ENCODE assay signal across 20 cellular contexts in the genomic region with DNA sequence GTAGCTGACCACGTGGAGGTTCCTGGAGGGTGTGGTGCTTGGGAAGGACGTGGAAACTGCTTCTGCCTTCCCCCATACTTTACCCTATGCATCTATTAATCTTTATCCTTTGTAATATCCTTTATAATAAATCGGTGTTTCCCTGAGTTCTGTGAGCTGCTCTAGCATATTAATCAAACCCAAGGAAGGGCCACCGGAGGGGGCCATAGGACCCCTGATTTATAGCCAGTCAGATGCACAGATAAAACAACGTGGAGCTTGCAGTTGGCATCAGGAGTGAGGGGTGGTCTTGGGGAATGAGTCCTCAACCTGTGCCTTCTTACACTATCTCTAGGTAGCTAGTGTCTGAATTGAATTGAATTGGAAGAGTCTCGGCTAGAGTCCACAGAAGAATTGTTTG. TPM values are rescaled to one million over a fixed set of nuclear protein-coding genes. Genes with fewer than 3 reads are reported as not detected.
DNase-seq lines count a peak whose midpoint lies in the region; ATAC-seq, FAIRE-seq and TF ChIP-seq lines count a peak whose summit lies in the region.
"Had no signal": no experiment of that assay in that cellular context is flagged by ENCODE, and none has a peak within 500 bp of the region (broad histone marks: within the 10 kb centered on the region; RNA-seq: fewer than 3 reads in every experiment).

No MANE protein-coding gene starts in this region.

- no peaks in the 10 kb centered on the region for H3K9me3 Mint-ChIP-seq in astrocyte (ENCODE audit: unreplicated experiment)
- no peaks in the 10 kb centered on the region for H3K9me3 Mint-ChIP-seq in activated naive CD4-positive, alpha-beta T cell treated with anti-CD3 and anti-CD28 coated beads, Interleukin-2, amount 50 U/mL, for 72 hours
- H3K9me3 Mint-ChIP-seq in activated CD4-positive, alpha-beta memory T cell treated with anti-CD3 and anti-CD28 coated beads for 36 hours = no peaks in the 10 kb centered on the region
- H3K9me3 Mint-ChIP-seq: CD8-positive, alpha-beta memory T cell; naive thymus-derived CD8-positive, alpha-beta T cell; stimulated activated effector memory CD8-positive, alpha-beta T cell treated with anti-CD3 and anti-CD28 coated beads, Interleukin-12 subunit alpha, Interleukin-12 subunit beta, amount 100 ng/mL, for 72 hours; WTC11 had no signal

- no peaks in the 10 kb centered on the region for H3K27me3 Mint-ChIP-seq in astrocyte (ENCODE audit: low read depth, unreplicated experiment)
- peaks cover 8% of the 10 kb centered on the region for H3K27me3 Mint-ChIP-seq in activated CD4-positive, alpha-beta memory T cell treated with anti-CD3 and anti-CD28 coated beads for 36 hours

- CTCF ChIA-PET in HCT116 (lab: Charles Lee) = interaction anchor here (0.8 kb wide), 1 partner anchor 14 kb away, joined by 6 read pairs; no protein-coding TSS in a partner anchor
- CTCF ChIA-PET in activated CD4-positive, alpha-beta memory T cell treated with anti-CD3 and anti-CD28 coated beads for 36 hours (lab: Charles Lee) = interaction anchor here (1.1 kb wide), 1 partner anchor 14 kb away, joined by 4 read pairs; no protein-coding TSS in a partner anchor

- H3K27me3 ChIP-seq in HCT116 (ENCODE audit: insufficient read depth, low read length) (no peaks in the 10 kb centered on the region), astrocyte (ENCODE audit: insufficient read depth, low read length) (no peaks in the 10 kb centered on the region), keratinocyte (ENCODE audit: control insufficient read depth, extremely low read depth, insufficient read depth, low read length) (no peaks in the 10 kb centered on the region), suprapubic skin (no peaks in the 10 kb centered on the region)
- H3K27me3 ChIP-seq: ovary, uterus had no signal

- no peak for FAIRE-seq in astrocyte (lab: Jason Lieb, UNC)
- FAIRE-seq in keratinocyte (lab: Jason Lieb, UNC) = no peak
- FAIRE-seq: GM12891, GM19239 had no signal

- H3K4me1 ChIP-seq in HCT116 (ENCODE audit: control insufficient read depth in 1 of 2, insufficient read depth in 2 of 2, low read length in 2 of 2) = peaks cover 16 to 52% of the 10 kb centered on the region in 2 experiments
- peaks cover 10% of the 10 kb centered on the region for H3K4me1 ChIP-seq in astrocyte (ENCODE audit: insufficient read depth, low read length)
- H3K4me1 ChIP-seq in keratinocyte (ENCODE audit: control insufficient read depth, extremely low read depth, insufficient read depth, low read length) = peaks cover 34% of the 10 kb centered on the region
- peaks cover 11% of the 10 kb centered on the region for H3K4me1 ChIP-seq in suprapubic skin
- H3K4me1 ChIP-seq: uterus had no signal

- H3K9me3 ChIP-seq in HCT116 (ENCODE audit: control insufficient read depth in 1 of 2, insufficient read depth in 1 of 2, low read depth in 1 of 2, low read length in 2 of 2) = no peaks in the 10 kb centered on the region
- H3K9me3 ChIP-seq in astrocyte (ENCODE audit: insufficient read depth, low read depth, low read length) = no peaks in the 10 kb centered on the region
- no peaks in the 10 kb centered on the region for H3K9me3 ChIP-seq in keratinocyte (ENCODE audit: control insufficient read depth, low read depth, low read length)
- H3K9me3 ChIP-seq in suprapubic skin = no peaks in the 10 kb centered on the region
- H3K9me3 ChIP-seq: ovary, uterus had no signal

- no peak for TF ChIP-seq EP300 in suprapubic skin (IDR thresholded peaks at IDR 0.05)

- ATAC-seq in HCT116 = peak; percentile 32
- no peak for ATAC-seq in activated naive CD4-positive, alpha-beta T cell treated with anti-CD3 and anti-CD28 coated beads, Interleukin-2, amount 50 U/mL, for 72 hours
- ATAC-seq: naive thymus-derived CD8-positive, alpha-beta T cell; stimulated activated effector memory CD8-positive, alpha-beta T cell treated with anti-CD3 and anti-CD28 coated beads, Interleukin-12 subunit alpha, Interleukin-12 subunit beta, amount 100 ng/mL, for 72 hours had no signal

- H3K27ac Mint-ChIP-seq in astrocyte (ENCODE audit: unreplicated experiment) = no peak overlapping the region
- H3K27ac Mint-ChIP-seq in activated naive CD4-positive, alpha-beta T cell treated with anti-CD3 and anti-CD28 coated beads, Interleukin-2, amount 50 U/mL, for 72 hours = no peak overlapping the region
- H3K27ac Mint-ChIP-seq in activated CD4-positive, alpha-beta memory T cell treated with anti-CD3 and anti-CD28 coated beads for 36 hours = no peak overlapping the region
- H3K27ac Mint-ChIP-seq: CD8-positive, alpha-beta memory T cell; naive thymus-derived CD8-positive, alpha-beta T cell; stimulated activated effector memory CD8-positive, alpha-beta T cell treated with anti-CD3 and anti-CD28 coated beads, Interleukin-12 subunit alpha, Interleukin-12 subunit beta, amount 100 ng/mL, for 72 hours; WTC11 had no signal

- no peak overlapping the region for H3K4me3 Mint-ChIP-seq in astrocyte (ENCODE audit: unreplicated experiment)
- H3K4me3 Mint-ChIP-seq in activated CD4-positive, alpha-beta memory T cell treated with anti-CD3 and anti-CD28 coated beads for 36 hours = no peak overlapping the region
- H3K4me3 Mint-ChIP-seq: CD8-positive, alpha-beta memory T cell; naive thymus-derived CD8-positive, alpha-beta T cell; stimulated activated effector memory CD8-positive, alpha-beta T cell treated with anti-CD3 and anti-CD28 coated beads, Interleukin-12 subunit alpha, Interleukin-12 subunit beta, amount 100 ng/mL, for 72 hours; WTC11 had no signal

- TF ChIP-seq CTCF in HCT116 (IDR thresholded peaks at IDR 0.05 in 2 of 3, conservative IDR thresholded peaks at IDR 0.05 in 1 of 3; ENCODE audit: borderline replicate concordance in 1 of 3, insufficient read depth in 1 of 3, low read depth in 2 of 3, low read length in 2 of 3) (peak; percentile 11 to 29 (median 11); a peak in 2 of 6 replicates), astrocyte (IDR thresholded peaks at IDR 0.05; ENCODE audit: insufficient read depth, low read depth, low read length) (no peak), keratinocyte (optimal IDR thresholded peaks at IDR 0.05 in 1 of 3, IDR thresholded peaks at IDR 0.05 in 1 of 3, conservative IDR thresholded peaks at IDR 0.05 in 1 of 3; ENCODE audit: extremely low read depth in 1 of 3, insufficient read depth in 2 of 3, low read length in 3 of 3) (no peak), suprapubic skin (IDR thresholded peaks at IDR 0.05) (no peak)

- H3K9me1 ChIP-seq in keratinocyte (ENCODE audit: control insufficient read depth, extremely low read depth, insufficient read depth, low read length) = no peaks in the 10 kb centered on the region

- no peaks in the 10 kb centered on the region for H3K9me2 ChIP-seq in HCT116 (ENCODE audit: insufficient read depth)

- intact Hi-C loops in HCT116 (cut with micrococcal nuclease) = no loop called here
- intact Hi-C loops in activated CD4-positive, alpha-beta memory T cell treated with anti-CD3 and anti-CD28 coated beads for 36 hours (cut with micrococcal nuclease) = no loop called here

- dilution Hi-C loops in keratinocyte (cut with MboI; ENCODE audit: extremely low pct_ligation_motif_present, low sequenced_read_pairs) = no loop called here

- H3K79me2 ChIP-seq in HCT116 (ENCODE audit: insufficient read depth, low read length) (no peaks in the 10 kb centered on the region), astrocyte (ENCODE audit: insufficient read depth, low read length) (no peaks in the 10 kb centered on the region), keratinocyte (ENCODE audit: control insufficient read depth, insufficient read depth, low read length) (no peaks in the 10 kb centered on the region)

- POLR2A ChIA-PET in HCT116 (lab: Charles Lee) = interaction anchor here (1.3 to 1.6 kb wide), 2 partner anchors 10 to 17 kb away, joined by 4 to 7 read pairs; no protein-coding TSS in a partner anchor
- POLR2A ChIA-PET in activated CD4-positive, alpha-beta memory T cell treated with anti-CD3 and anti-CD28 coated beads for 36 hours (lab: Charles Lee) = no interaction called here

- TF ChIP-seq RAD21 in HCT116 (IDR thresholded peaks at IDR 0.05; ENCODE audit: low read depth) = peak; percentile 41

- RAD21 ChIA-PET in HCT116 (lab: Charles Lee; ENCODE audit: low non-redundant PET in 1 of 2, low total read pairs in 2 of 2, uncharacterized antibody in 2 of 2, unreplicated experiment in 2 of 2) = no interaction called here

- peak overlapping the region; percentile 6 for H2AFZ ChIP-seq in HCT116 (ENCODE audit: low read depth, low read length, poor library complexity, severe bottlenecking)
- peak overlapping the region; percentile 57 for H2AFZ ChIP-seq in astrocyte (ENCODE audit: low read depth, low read length)
- H2AFZ ChIP-seq in keratinocyte (ENCODE audit: control insufficient read depth, low read length) = no peak overlapping the region

- H3K4me3 ChIP-seq in HCT116 (replicated peaks in 1 of 2; ENCODE audit: low read depth in 1 of 2, low read length in 2 of 2) (peak overlapping the region in 1 of 2 experiments; percentile 34; a peak in 3 of 4 replicates), astrocyte (ENCODE audit: insufficient read depth, low read depth, low read length) (no peak overlapping the region), keratinocyte (ENCODE audit: control insufficient read depth in 2 of 3, extremely low read depth in 1 of 3, insufficient read depth in 2 of 3, low read depth in 1 of 3, low read length in 3 of 3) (peak overlapping the region in 1 of 3 experiments; percentile 17), suprapubic skin (no peak overlapping the region)
- H3K4me3 ChIP-seq: ovary, uterus had no signal

- no peaks in the 10 kb centered on the region for H3K36me3 Mint-ChIP-seq in astrocyte (ENCODE audit: low read depth, unreplicated experiment)
- H3K36me3 Mint-ChIP-seq in activated naive CD4-positive, alpha-beta T cell treated with anti-CD3 and anti-CD28 coated beads, Interleukin-2, amount 50 U/mL, for 72 hours = no peaks in the 10 kb centered on the region
- H3K36me3 Mint-ChIP-seq in activated CD4-positive, alpha-beta memory T cell treated with anti-CD3 and anti-CD28 coated beads for 36 hours = no peaks in the 10 kb centered on the region
- H3K36me3 Mint-ChIP-seq: CD8-positive, alpha-beta memory T cell; naive thymus-derived CD8-positive, alpha-beta T cell; stimulated activated effector memory CD8-positive, alpha-beta T cell treated with anti-CD3 and anti-CD28 coated beads, Interleukin-12 subunit alpha, Interleukin-12 subunit beta, amount 100 ng/mL, for 72 hours; WTC11 had no signal

- no peaks in the 10 kb centered on the region for H4K20me1 ChIP-seq in HCT116 (ENCODE audit: insufficient read depth)
- no peaks in the 10 kb centered on the region for H4K20me1 ChIP-seq in astrocyte (ENCODE audit: insufficient read depth, low read length)
- no peaks in the 10 kb centered on the region for H4K20me1 ChIP-seq in keratinocyte (ENCODE audit: control insufficient read depth, extremely low read depth, insufficient read depth, low read length)

- peak overlapping the region; percentile 41; the same call in 1 of the 2 replicates for H3K27ac ChIP-seq in HCT116 (ENCODE audit: low read depth, low read length)
- peak overlapping the region; percentile 14 for H3K27ac ChIP-seq in astrocyte (ENCODE audit: low read depth, low read length)
- peak overlapping the region; percentile 91 for H3K27ac ChIP-seq in keratinocyte (ENCODE audit: control insufficient read depth, insufficient read depth, low read length)
- H3K27ac ChIP-seq in suprapubic skin = peak overlapping the region; percentile 48
- H3K27ac ChIP-seq: HL-60, ovary, uterus had no signal

- H3K36me3 ChIP-seq in HCT116 (ENCODE audit: control insufficient read depth in 1 of 2, insufficient read depth in 2 of 2, low read length in 2 of 2) (no peaks in the 10 kb centered on the region), astrocyte (ENCODE audit: insufficient read depth, low read length) (no peaks in the 10 kb centered on the region), keratinocyte (ENCODE audit: control insufficient read depth in 2 of 2, extremely low read depth in 1 of 2, insufficient read depth in 2 of 2, low read length in 2 of 2) (peaks cover 0 to 2% of the 10 kb centered on the region in 2 experiments), suprapubic skin (no peaks in the 10 kb centered on the region)
- H3K36me3 ChIP-seq: ovary, uterus had no signal

- TF ChIP-seq POLR2A in HCT116 (IDR thresholded peaks at IDR 0.05; ENCODE audit: borderline replicate concordance, extremely low read depth, insufficient read depth, insufficient read length) (no peak), suprapubic skin (IDR thresholded peaks at IDR 0.05) (no peak)

- H3K4me2 ChIP-seq in HCT116 (ENCODE audit: low read length) (peak overlapping the region; percentile 69), astrocyte (ENCODE audit: low read length) (peak overlapping the region; percentile 61), keratinocyte (ENCODE audit: control insufficient read depth, extremely low read depth, insufficient read depth, low read depth, low read length) (peak overlapping the region; percentile 57)

- peaks cover 12% of the 10 kb centered on the region for H3K4me1 Mint-ChIP-seq in astrocyte (ENCODE audit: low read depth, unreplicated experiment)
- no peaks in the 10 kb centered on the region for H3K4me1 Mint-ChIP-seq in activated CD4-positive, alpha-beta memory T cell treated with anti-CD3 and anti-CD28 coated beads for 36 hours (ENCODE audit: low read depth)
- H3K4me1 Mint-ChIP-seq: CD8-positive, alpha-beta memory T cell; stimulated activated effector memory CD8-positive, alpha-beta T cell treated with anti-CD3 and anti-CD28 coated beads, Interleukin-12 subunit alpha, Interleukin-12 subunit beta, amount 100 ng/mL, for 72 hours; WTC11 had no signal

- TSS peak; percentile 96 for BruUV-seq in HCT116 (replicated peaks; lab: Mats Ljungman, UMichigan)

- DNase-seq in HCT116 (ENCODE audit: low read depth, low spot score) (no peak), astrocyte (ENCODE audit: low read depth) (no peak), keratinocyte (ENCODE audit: low read depth, low spot score) (no peak), suprapubic skin (ENCODE audit: low spot score in 2 of 2) (no peak), NCI-H1417 treated with DMSO at 0.1 percent for 48 hours (lab: John Stamatoyannopoulos, UW) (no peak)
- no peak for DNase-seq in activated naive CD4-positive, alpha-beta T cell treated with anti-CD3 and anti-CD28 coated beads, Interleukin-2, amount 50 U/mL, for 72 hours (ENCODE audit: low spot score in 2 of 2)
- DNase-seq in activated CD4-positive, alpha-beta memory T cell treated with anti-CD3 and anti-CD28 coated beads for 36 hours = no peak
- DNase-seq: activated CD8-positive, alpha-beta memory T cell treated with anti-CD3 and anti-CD28 coated beads, Interleukin-2, amount 50 U/mL, for 48 hours; CD8-positive, alpha-beta memory T cell; effector memory CD4-positive, alpha-beta T cell; naive thymus-derived CD8-positive, alpha-beta T cell; NCI-H1105 treated with DMSO at 0.1 percent for 48 hours; stimulated activated CD4-positive, alpha-beta T cell treated with anti-CD3 and anti-CD28 coated beads, Interleukin-2, amount 100 ng/mL, for 24 hours; uterus had no signal

- 54% methylated on average over 6 of the region's 6 CpGs for WGBS in suprapubic skin

- H3K9ac ChIP-seq in HCT116 (ENCODE audit: low read length) (peak overlapping the region; percentile 53), astrocyte (ENCODE audit: low read length) (no peak overlapping the region), keratinocyte (ENCODE audit: control insufficient read depth, extremely low read depth, insufficient read depth, low read length) (peak overlapping the region; percentile 62)

RNA-seq across cellular contexts. Expression of gene TFAP2A, which starts 36.5 kb away (rescaled TPM):
- total RNA-seq in HCT116 (2021; ENCODE audit: unreplicated experiment) (24.3 TPM), astrocyte (2.1 and 6.6 TPM in 2 replicates), suprapubic skin (100 to 1,000 TPM in 1 of 4 donors, 10 to 100 TPM in 3; 86.7 to 135 (median 91.9) TPM)
- polyA plus RNA-seq in HCT116 (2012) = 17.3 and 17.4 TPM in 2 replicates
- polyA plus RNA-seq in keratinocyte = 25.5 to 30.2 TPM (median 27.7 TPM) in 3 replicates
- polyA plus RNA-seq in keratinocyte (2011; ENCODE audit: low read depth) = 88.1 TPM
- polyA plus RNA-seq in keratinocyte (2011; cell fraction: cytosol; rRNA removed) = 28.5 and 39.0 TPM in 2 replicates
- polyA plus RNA-seq in keratinocyte (2011; cell fraction: nucleus; rRNA removed) = 104 and 128 TPM in 2 replicates
- polyA plus RNA-seq in keratinocyte (2012; ENCODE audit: low replicate concordance) = 64.1 and 117 TPM in 2 replicates
- 26.9 to 42.3 TPM (median 32.3 TPM) in 3 replicates for polyA minus RNA-seq in keratinocyte
- polyA minus RNA-seq in keratinocyte (2011; cell fraction: cytosol; rRNA and poly(A)+ RNA removed) = 55.2 TPM
- 65.1 and 87.0 TPM in 2 replicates for polyA minus RNA-seq in keratinocyte (2011; cell fraction: nucleus; rRNA and poly(A)+ RNA removed)
- under 1 TPM in 1 of 2 donors, not detected in 1; 0.14 TPM for total RNA-seq in activated naive CD4-positive, alpha-beta T cell treated with anti-CD3 and anti-CD28 coated beads, Interleukin-2, amount 50 U/mL, for 72 hours
- under 1 TPM in 1 of 2 experiments, not detected in 1; 0.21 TPM for total RNA-seq in activated CD4-positive, alpha-beta memory T cell treated with anti-CD3 and anti-CD28 coated beads for 36 hours
- total RNA-seq: CD8-positive, alpha-beta memory T cell; naive thymus-derived CD8-positive, alpha-beta T cell had no signal
- polyA plus RNA-seq: CD8-positive, alpha-beta memory T cell; naive thymus-derived CD8-positive, alpha-beta T cell had no signal

Comparison
In these comparisons a context has a peak if more than half of its experiments do, and no peak if none do; other contexts are left out.
1. H3K27ac ChIP-seq: peak in every context shown above with its lines; median percentile 91 in keratinocyte; 48 in suprapubic skin; 41 in HCT116; 14 in astrocyte.
2. CTCF ChIP-seq: peak in HCT116 (3 of 3); none in astrocyte (single experiment), keratinocyte (0 of 3) and suprapubic skin (0 of 2).
3. Peak in every context shown above with its lines, with median percentiles within 50 percentile points of each other: H3K4me2 ChIP-seq.